ENCODE assay signal across 1 cellular context in genomic region chr1:8004113-8004802, GRCh38.
TF ChIP-seq lines count a peak whose summit lies in the region.

No MANE protein-coding gene starts in this region.

TF ChIP-seq in WTC11, 78 proteins besides CTCF, POLR2A, EP300 and RAD21 (continued from another document):
- TF ChIP-seq, protein P1, sequence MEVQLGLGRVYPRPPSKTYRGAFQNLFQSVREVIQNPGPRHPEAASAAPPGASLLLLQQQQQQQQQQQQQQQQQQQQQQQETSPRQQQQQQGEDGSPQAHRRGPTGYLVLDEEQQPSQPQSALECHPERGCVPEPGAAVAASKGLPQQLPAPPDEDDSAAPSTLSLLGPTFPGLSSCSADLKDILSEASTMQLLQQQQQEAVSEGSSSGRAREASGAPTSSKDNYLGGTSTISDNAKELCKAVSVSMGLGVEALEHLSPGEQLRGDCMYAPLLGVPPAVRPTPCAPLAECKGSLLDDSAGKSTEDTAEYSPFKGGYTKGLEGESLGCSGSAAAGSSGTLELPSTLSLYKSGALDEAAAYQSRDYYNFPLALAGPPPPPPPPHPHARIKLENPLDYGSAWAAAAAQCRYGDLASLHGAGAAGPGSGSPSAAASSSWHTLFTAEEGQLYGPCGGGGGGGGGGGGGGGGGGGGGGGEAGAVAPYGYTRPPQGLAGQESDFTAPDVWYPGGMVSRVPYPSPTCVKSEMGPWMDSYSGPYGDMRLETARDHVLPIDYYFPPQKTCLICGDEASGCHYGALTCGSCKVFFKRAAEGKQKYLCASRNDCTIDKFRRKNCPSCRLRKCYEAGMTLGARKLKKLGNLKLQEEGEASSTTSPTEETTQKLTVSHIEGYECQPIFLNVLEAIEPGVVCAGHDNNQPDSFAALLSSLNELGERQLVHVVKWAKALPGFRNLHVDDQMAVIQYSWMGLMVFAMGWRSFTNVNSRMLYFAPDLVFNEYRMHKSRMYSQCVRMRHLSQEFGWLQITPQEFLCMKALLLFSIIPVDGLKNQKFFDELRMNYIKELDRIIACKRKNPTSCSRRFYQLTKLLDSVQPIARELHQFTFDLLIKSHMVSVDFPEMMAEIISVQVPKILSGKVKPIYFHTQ (CRISPR knock-in tag; IDR thresholded peaks at IDR 0.05) = no peak
- TF ChIP-seq JUN (CRISPR knock-in tag; IDR thresholded peaks at IDR 0.05) (no peak), TCF7 (CRISPR knock-in tag; IDR thresholded peaks at IDR 0.05; ENCODE audit: low read depth) (no peak), MLX (CRISPR knock-in tag; IDR thresholded peaks at IDR 0.05) (no peak), ELF4 (CRISPR knock-in tag; IDR thresholded peaks at IDR 0.05; ENCODE audit: low read depth) (no peak), HMGXB4 (CRISPR knock-in tag; IDR thresholded peaks at IDR 0.05) (no peak)
